23 cellular contexts compared by ENCODE assay signal in genomic region chr3:12451481-12451880, GRCh38. TPM values are rescaled to one million over a fixed set of nuclear protein-coding genes. Genes with fewer than 3 reads are reported as not detected.
A peak's percentile ranks its signal among the peaks of the same experiment; 100 is the strongest.
DNase-seq lines count a peak whose midpoint lies in the region; ATAC-seq, FAIRE-seq and TF ChIP-seq lines count a peak whose summit lies in the region.
"Had no signal": no experiment of that assay in that cellular context is flagged by ENCODE, and none has a peak within 500 bp of the region (broad histone marks: within the 10 kb centered on the region; RNA-seq: fewer than 3 reads in every experiment).

No MANE protein-coding gene starts in this region.

- no peaks in the 10 kb centered on the region for H3K36me3 ChIP-seq in HepG2 (replicated peaks in 1 of 2; ENCODE audit: control insufficient read depth in 1 of 2, insufficient read depth in 2 of 2, low read length in 2 of 2)
- no peaks in the 10 kb centered on the region for H3K36me3 ChIP-seq in right lobe of liver

- H4K20me1 ChIP-seq in HepG2 (ENCODE audit: insufficient read depth, low read length), result no peaks in the 10 kb centered on the region

- H3K79me2 ChIP-seq in HepG2 (ENCODE audit: insufficient read depth, low read length), result no peaks in the 10 kb centered on the region

- no peak for TF ChIP-seq RAD21 in HepG2 (CRISPR knock-in tag; IDR thresholded peaks at IDR 0.05)

- BruUV-seq in HepG2 (replicated peaks; lab: Mats Ljungman, UMichigan), result no TSS peak

- H2AFZ ChIP-seq in HepG2 (ENCODE audit: low read length), result no peak overlapping the region

- ATAC-seq in HepG2, result no peak
- ATAC-seq in right lobe of liver, result no peak
- ATAC-seq in stimulated activated naive CD8-positive, alpha-beta T cell treated with anti-CD3 and anti-CD28 coated beads, Interleukin-15, Interleukin-2, amounts not matched to agents 100 U/mL and 50 U/mL, for 24 hours, result no peak
- ATAC-seq in HG02571 (IDR thresholded peaks at IDR 0.05; ENCODE audit: unreplicated experiment), result no peak
- ATAC-seq: HCT116 had no signal

- POLR2A ChIA-PET in HepG2 (lab: Yijun Ruan, JAX), result interaction anchor here (1.0 to 1.8 kb wide), 4 partner anchors 22 to 45 kb away, joined by 3 to 15 read pairs (median 4); partner anchors contain the start of gene TSEN2

- H3K9me3 ChIP-seq in HepG2 (ENCODE audit: low read length), result no peaks in the 10 kb centered on the region
- no peaks in the 10 kb centered on the region for H3K9me3 ChIP-seq in right lobe of liver

- no peak overlapping the region for H3K4me2 ChIP-seq in HepG2 (ENCODE audit: low read depth, low read length)

- TF ChIP-seq EP300 in HepG2 (IDR thresholded peaks at IDR 0.05; ENCODE audit: low read depth in 2 of 2, low read length in 2 of 2) (no peak), HepG2 (CRISPR knock-in tag; IDR thresholded peaks at IDR 0.05; ENCODE audit: borderline replicate concordance) (no peak)

- FAIRE-seq in HepG2 (lab: Jason Lieb, UNC), result no peak
- FAIRE-seq: A204.1, GM19239, H1 had no signal

- intact Hi-C loops in HepG2 (cut with micrococcal nuclease; ENCODE audit: unreplicated experiment), result no loop called here
- intact Hi-C loops in right lobe of liver (cut with DNase I), result no loop called here

- 0 out of 2 replicates have a peak overlapping the region, but pooled peaks have one; percentile 12 for H3K9ac ChIP-seq in HepG2 (ENCODE audit: insufficient read depth, low read depth, low read length)

- no peak for DNase-seq in HepG2 (ENCODE audit: low spot score)
- no peak for DNase-seq in right lobe of liver
- peak; percentile 55 for DNase-seq in NB4 (ENCODE audit: low read depth)
- peak; percentile 25 for DNase-seq in SKM-1 treated with dmso at 0.1 percent for 144 hours (lab: John Stamatoyannopoulos, UW; ENCODE audit: unreplicated experiment)
- DNase-seq in anterior cingulate cortex (lab: John Stamatoyannopoulos, UW), result no peak
- DNase-seq in stimulated activated naive CD8-positive, alpha-beta T cell treated with anti-CD3 and anti-CD28 coated beads, Interleukin-15, Interleukin-2, amounts not matched to agents 100 U/mL and 50 U/mL, for 24 hours, result no peak
- DNase-seq in RPMI8226, result no peak
- DNase-seq: CD4-positive, CD25-positive, alpha-beta regulatory T cell; DMS79; NCI-H1092; NCI-H1436; NCI-H1930; NCI-H2227 treated with DMSO at 0.1 percent for 48 hours; NCI-H510A treated with DMSO at 0.1 percent for 48 hours; NCI-H748 treated with DMSO at 0.1 percent for 48 hours; OCI-M1; SHP77 treated with DMSO at 0.1 percent for 48 hours had no signal

- TF ChIP-seq CTCF in HepG2 (CRISPR knock-in tag; IDR thresholded peaks at IDR 0.05) (no peak), right lobe of liver (IDR thresholded peaks at IDR 0.05) (no peak), NB4 (IDR thresholded peaks at IDR 0.05; ENCODE audit: low read depth, low read length) (no peak)

- CTCF ChIA-PET in HepG2 (lab: Yijun Ruan, JAX; ENCODE audit: low intra/inter-chr PET ratio, low total read pairs), result no interaction called here

- in situ Hi-C loops in HepG2 (cut with HindIII; ENCODE audit: extremely low pct_ligation_motif_present, low pct_unique_long_range_greater_than_20kb), result no loop called here

- peaks cover 75% of the 10 kb centered on the region for H3K4me1 ChIP-seq in HepG2 (ENCODE audit: insufficient read depth, low read length)
- no peaks in the 10 kb centered on the region for H3K4me1 ChIP-seq in right lobe of liver

- H3K27me3 ChIP-seq in HepG2 (ENCODE audit: control insufficient read depth in 1 of 2, insufficient read depth in 2 of 2, low read length in 2 of 2) (no peaks in the 10 kb centered on the region), right lobe of liver (no peaks in the 10 kb centered on the region)

- no peak for TF ChIP-seq POLR2A in HepG2 (IDR thresholded peaks at IDR 0.05; ENCODE audit: insufficient read depth in 1 of 2, low read depth in 2 of 2, low read length in 2 of 2)
- TF ChIP-seq POLR2A in right lobe of liver (IDR thresholded peaks at IDR 0.05), result no peak
- TF ChIP-seq POLR2A in NB4 (IDR thresholded peaks at IDR 0.05; ENCODE audit: extremely low read depth, insufficient read length), result no peak

- WGBS in HepG2 (ENCODE audit: low lambda C conversion rate), result 94% methylated on average over 5 of the region's 5 CpGs
- WGBS in right lobe of liver (ENCODE audit: insufficient coverage, low coverage, low lambda C conversion rate, missing lambda C conversion rate), result 85% methylated on average over 4 of the region's 5 CpGs

- H3K4me3 ChIP-seq in HepG2 (replicated peaks in 1 of 3; ENCODE audit: insufficient read depth in 1 of 3, low read depth in 2 of 3, low read length in 3 of 3) (no peak overlapping the region), right lobe of liver (no peak overlapping the region), NB4 (ENCODE audit: low read depth, low read length) (no peak overlapping the region)
- H3K4me3 ChIP-seq: SK-N-MC had no signal

- H3K27ac ChIP-seq in HepG2 (ENCODE audit: extremely low read length, insufficient read depth, low read length), result peak overlapping the region; percentile 83
- H3K27ac ChIP-seq in right lobe of liver, result no peak overlapping the region
- H3K27ac ChIP-seq: SK-N-MC had no signal

TF ChIP-seq in HepG2, 621 proteins besides CTCF, POLR2A, EP300 and RAD21:
- TF ChIP-seq, protein P1, sequence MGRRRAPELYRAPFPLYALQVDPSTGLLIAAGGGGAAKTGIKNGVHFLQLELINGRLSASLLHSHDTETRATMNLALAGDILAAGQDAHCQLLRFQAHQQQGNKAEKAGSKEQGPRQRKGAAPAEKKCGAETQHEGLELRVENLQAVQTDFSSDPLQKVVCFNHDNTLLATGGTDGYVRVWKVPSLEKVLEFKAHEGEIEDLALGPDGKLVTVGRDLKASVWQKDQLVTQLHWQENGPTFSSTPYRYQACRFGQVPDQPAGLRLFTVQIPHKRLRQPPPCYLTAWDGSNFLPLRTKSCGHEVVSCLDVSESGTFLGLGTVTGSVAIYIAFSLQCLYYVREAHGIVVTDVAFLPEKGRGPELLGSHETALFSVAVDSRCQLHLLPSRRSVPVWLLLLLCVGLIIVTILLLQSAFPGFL (CRISPR knock-in tag; IDR thresholded peaks at IDR 0.05), result no peak
- no peak for TF ChIP-seq SMC3 (IDR thresholded peaks at IDR 0.05; ENCODE audit: low read length)
- TF ChIP-seq, protein P2, sequence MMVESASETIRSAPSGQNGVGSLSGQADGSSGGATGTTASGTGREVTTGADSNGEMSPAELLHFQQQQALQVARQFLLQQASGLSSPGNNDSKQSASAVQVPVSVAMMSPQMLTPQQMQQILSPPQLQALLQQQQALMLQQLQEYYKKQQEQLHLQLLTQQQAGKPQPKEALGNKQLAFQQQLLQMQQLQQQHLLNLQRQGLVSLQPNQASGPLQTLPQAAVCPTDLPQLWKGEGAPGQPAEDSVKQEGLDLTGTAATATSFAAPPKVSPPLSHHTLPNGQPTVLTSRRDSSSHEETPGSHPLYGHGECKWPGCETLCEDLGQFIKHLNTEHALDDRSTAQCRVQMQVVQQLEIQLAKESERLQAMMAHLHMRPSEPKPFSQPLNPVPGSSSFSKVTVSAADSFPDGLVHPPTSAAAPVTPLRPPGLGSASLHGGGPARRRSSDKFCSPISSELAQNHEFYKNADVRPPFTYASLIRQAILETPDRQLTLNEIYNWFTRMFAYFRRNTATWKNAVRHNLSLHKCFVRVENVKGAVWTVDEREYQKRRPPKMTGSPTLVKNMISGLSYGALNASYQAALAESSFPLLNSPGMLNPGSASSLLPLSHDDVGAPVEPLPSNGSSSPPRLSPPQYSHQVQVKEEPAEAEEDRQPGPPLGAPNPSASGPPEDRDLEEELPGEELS (CRISPR knock-in tag; IDR thresholded peaks at IDR 0.05), result no peak

RNA-seq across cellular contexts. Expression of gene TSEN2, which starts 32.8 kb away (rescaled TPM):
- total RNA-seq in HepG2 (2016; rRNA removed; fragmentation: Illumina TruSeq; extraction: Trizol) (16.4 and 17.3 TPM in 2 replicates), right lobe of liver (1 to 10 TPM; 4.7 to 9.2 (median 6.4) TPM)
- 8.7 and 13.6 TPM in 2 replicates for total RNA-seq in HepG2 (2016; cell fraction: cytosol; rRNA removed; fragmentation: Illumina TruSeq; extraction: Trizol; ENCODE audit: low read depth)
- 15.8 and 19.3 TPM in 2 replicates for total RNA-seq in HepG2 (2016; cell fraction: insoluble cytoplasmic fraction; rRNA removed; fragmentation: Illumina TruSeq; extraction: Trizol)
- total RNA-seq in HepG2 (2016; cell fraction: membrane; rRNA removed; fragmentation: Illumina TruSeq; extraction: Trizol), result 9.1 and 9.4 TPM in 2 replicates
- total RNA-seq in HepG2 (2016; cell fraction: nucleus; rRNA removed; fragmentation: Illumina TruSeq; extraction: Trizol), result 21.4 and 24.3 TPM in 2 replicates
- polyA plus RNA-seq in HepG2 (2011; rRNA removed), result 11.0 and 11.5 TPM in 2 replicates
- 3.9 and 4.1 TPM in 2 replicates for polyA plus RNA-seq in HepG2 (2011; cell fraction: cytosol; rRNA removed)
- polyA plus RNA-seq in HepG2 (2011; cell fraction: nucleus; rRNA removed), result 14.2 and 17.5 TPM in 2 replicates
- 8.1 and 9.3 TPM in 2 replicates for polyA plus RNA-seq in HepG2 (2012)
- polyA plus RNA-seq in HepG2 (2016; cell fraction: cytosol; fragmentation: Illumina TruSeq; extraction: Trizol; ENCODE audit: low read depth), result 2.0 and 2.5 TPM in 2 replicates
- 13.0 and 13.8 TPM in 2 replicates for polyA plus RNA-seq in HepG2 (2016; cell fraction: insoluble cytoplasmic fraction; fragmentation: Illumina TruSeq; extraction: Trizol; ENCODE audit: low read depth)
- 2.9 and 4.2 TPM in 2 replicates for polyA plus RNA-seq in HepG2 (2016; cell fraction: membrane; fragmentation: Illumina TruSeq; extraction: Trizol; ENCODE audit: low read depth)
- 28.7 and 33.4 TPM in 2 replicates for polyA plus RNA-seq in HepG2 (2016; cell fraction: nucleus; fragmentation: Illumina TruSeq; extraction: Trizol; ENCODE audit: insufficient read depth, low read depth)
- 19.0 and 68.2 TPM in 2 replicates for polyA minus RNA-seq in HepG2 (2011; rRNA and poly(A)+ RNA removed; ENCODE audit: low replicate concordance)
- polyA minus RNA-seq in HepG2 (2011; cell fraction: cytosol; rRNA and poly(A)+ RNA removed), result 5.5 and 5.6 TPM in 2 replicates
- polyA minus RNA-seq in HepG2 (2011; cell fraction: nucleus; rRNA and poly(A)+ RNA removed), result 27.9 and 34.7 TPM in 2 replicates

Comparison
In these comparisons a context has a peak if more than half of its experiments do, and no peak if none do; other contexts are left out.
1. DNase-seq: peak in NB4 (single experiment) and SKM-1 treated with dmso at 0.1 percent for 144 hours (single experiment); none in HepG2 (single experiment), right lobe of liver (0 of 3), anterior cingulate cortex (0 of 58), stimulated activated naive CD8-positive, alpha-beta T cell treated with anti-CD3 and anti-CD28 coated beads, Interleukin-15, Interleukin-2, amounts not matched to agents 100 U/mL and 50 U/mL, for 24 hours (single experiment) and RPMI8226 (single experiment).